ENCODE assay signal across 8 cellular contexts in genomic region chr1:160097911-160098851, GRCh38. TPM values are rescaled to one million over a fixed set of nuclear protein-coding genes. Genes with fewer than 3 reads are reported as not detected.
DNase-seq lines count a peak whose midpoint lies in the region; ATAC-seq and TF ChIP-seq lines count a peak whose summit lies in the region.

IGSF8 (minus strand) TSS chr1:160098619; CDS start chr1:160098472, 147 bp downstream.

- no peaks in the 10 kb centered on the region for H3K9me2 ChIP-seq in OCI-LY1 (ENCODE audit: low read depth, low read length)

- peak within 1 kb of the TSS; percentile 93 to 100 (median 98) for H3K4me2 ChIP-seq in BLaER1 treated with 17β-estradiol and CSF1 and Interleukin-3, amounts not matched to agents 10 nM and 100 nM
- H3K4me2 ChIP-seq in OCI-LY1 (ENCODE audit: low read length), result peak within 1 kb of the TSS; percentile 91

- peak; percentile 46 for ATAC-seq in GM19438 (IDR thresholded peaks at IDR 0.05; ENCODE audit: low read depth, unreplicated experiment)

- H3K4me1 ChIP-seq in BLaER1 treated with 17β-estradiol and CSF1 and Interleukin-3, amounts not matched to agents 10 nM and 100 nM, result peaks cover 54 to 79% (median 73%) of the 10 kb centered on the region in 10 experiments
- H3K4me1 ChIP-seq in OCI-LY1 (ENCODE audit: insufficient read depth, low read length, severe bottlenecking), result peaks cover 32% of the 10 kb centered on the region
- peaks cover 54% of the 10 kb centered on the region for H3K4me1 ChIP-seq in muscle layer of colon (ENCODE audit: insufficient read depth, low read length)

- peak; percentile 76 for DNase-seq in HPDE6-E6E7 (ENCODE audit: extremely low spot score)
- peak; percentile 89 for DNase-seq in activated T-cell treated with anti-CD3 and anti-CD28 coated beads for 24 hours (ENCODE audit: low read depth)
- no peak for DNase-seq in epithelial cell of proximal tubule (ENCODE audit: low read depth)
- peak; percentile 89 for DNase-seq in stimulated activated CD8-positive, alpha-beta memory T cell treated with anti-CD3 and anti-CD28 coated beads, Interleukin-7, amount 100 ng/mL, for 1 hour (ENCODE audit: low read depth in 2 of 2)

- peak within 1 kb of the TSS; percentile 58 to 84 (median 76); a peak in 21 of 22 replicates for H3K27ac ChIP-seq in BLaER1 treated with 17β-estradiol and CSF1 and Interleukin-3, amounts not matched to agents 10 nM and 100 nM
- H3K27ac ChIP-seq in OCI-LY1 (ENCODE audit: low read depth, low read length, poor library complexity, severe bottlenecking), result peak within 1 kb of the TSS; percentile 53
- peak within 1 kb of the TSS; percentile 94 for H3K27ac ChIP-seq in muscle layer of colon (ENCODE audit: low read depth, low read length)

- H4K20me1 ChIP-seq in BLaER1 treated with 17β-estradiol and CSF1 and Interleukin-3, amounts not matched to agents 10 nM and 100 nM, result peaks cover 0 to 46% (median 27%) of the 10 kb centered on the region in 11 experiments; a peak in 13 of 22 replicates
- no peaks in the 10 kb centered on the region for H4K20me1 ChIP-seq in OCI-LY1 (ENCODE audit: insufficient read depth, low read length)

- H2AFZ ChIP-seq in OCI-LY1 (ENCODE audit: low read length), result peak within 1 kb of the TSS; percentile 69

- peak within 1 kb of the TSS; percentile 74 to 88 (median 81) for H3K4me3 ChIP-seq in BLaER1 treated with 17β-estradiol and CSF1 and Interleukin-3, amounts not matched to agents 10 nM and 100 nM
- H3K4me3 ChIP-seq in OCI-LY1 (ENCODE audit: low read depth, low read length, poor library complexity, severe bottlenecking) (peak within 1 kb of the TSS; percentile 80), epithelial cell of proximal tubule (ENCODE audit: low read depth, low read length) (peak within 1 kb of the TSS; percentile 88), muscle layer of colon (ENCODE audit: low read depth in 1 of 2, low read length in 2 of 2) (peak within 1 kb of the TSS; percentile 86 to 90)

- no peaks in the 10 kb centered on the region for H3K9me3 ChIP-seq in BLaER1 treated with 17β-estradiol and CSF1 and Interleukin-3, amounts not matched to agents 10 nM and 100 nM (replicated peaks in 1 of 11)
- H3K9me3 ChIP-seq in OCI-LY1 (ENCODE audit: low read length) (no peaks in the 10 kb centered on the region), muscle layer of colon (ENCODE audit: low read length) (no peaks in the 10 kb centered on the region)

- H3F3A ChIP-seq in OCI-LY1 (ENCODE audit: insufficient read depth, low read length), result no peaks in the 10 kb centered on the region

- H3K9ac ChIP-seq in BLaER1 treated with 17β-estradiol and CSF1 and Interleukin-3, amounts not matched to agents 10 nM and 100 nM, result peak within 1 kb of the TSS; percentile 77 to 92 (median 86)
- H3K9ac ChIP-seq in OCI-LY1 (ENCODE audit: low read length), result peak within 1 kb of the TSS; percentile 82
- H3K9ac ChIP-seq in muscle layer of colon (ENCODE audit: low read length), result peak within 1 kb of the TSS; percentile 89

- no peak for TF ChIP-seq CTCF in OCI-LY1 (IDR thresholded peaks at IDR 0.05; ENCODE audit: low read length)
- no peak for TF ChIP-seq CTCF in epithelial cell of proximal tubule (conservative IDR thresholded peaks at IDR 0.05; ENCODE audit: low read depth, low read length)

- H3K36me3 ChIP-seq in BLaER1 treated with 17β-estradiol and CSF1 and Interleukin-3, amounts not matched to agents 10 nM and 100 nM, result peaks cover 6 to 23% (median 16%) of the 10 kb centered on the region in 11 experiments; a peak in 17 of 22 replicates
- H3K36me3 ChIP-seq in OCI-LY1 (ENCODE audit: insufficient read depth, low read length), result no peaks in the 10 kb centered on the region
- H3K36me3 ChIP-seq in muscle layer of colon (ENCODE audit: insufficient read depth, low read length), result peaks cover 10% of the 10 kb centered on the region

- no peaks in the 10 kb centered on the region for H3K79me2 ChIP-seq in OCI-LY1 (ENCODE audit: insufficient read depth, low read length)

- no peaks in the 10 kb centered on the region for H3K27me3 ChIP-seq in BLaER1 treated with 17β-estradiol and CSF1 and Interleukin-3, amounts not matched to agents 10 nM and 100 nM
- no peaks in the 10 kb centered on the region for H3K27me3 ChIP-seq in OCI-LY1 (ENCODE audit: insufficient read depth, low read length)
- H3K27me3 ChIP-seq in muscle layer of colon (ENCODE audit: control insufficient read depth in 1 of 2, insufficient read depth in 2 of 2, low read length in 2 of 2), result no peaks in the 10 kb centered on the region

RNA-seq across cellular contexts. Expression of gene IGSF8, which starts in this region (rescaled TPM):
- total RNA-seq in epithelial cell of proximal tubule, result 28.4 and 33.3 TPM in 2 replicates
